21 cellular contexts compared by ENCODE assay signal in the genomic region with DNA sequence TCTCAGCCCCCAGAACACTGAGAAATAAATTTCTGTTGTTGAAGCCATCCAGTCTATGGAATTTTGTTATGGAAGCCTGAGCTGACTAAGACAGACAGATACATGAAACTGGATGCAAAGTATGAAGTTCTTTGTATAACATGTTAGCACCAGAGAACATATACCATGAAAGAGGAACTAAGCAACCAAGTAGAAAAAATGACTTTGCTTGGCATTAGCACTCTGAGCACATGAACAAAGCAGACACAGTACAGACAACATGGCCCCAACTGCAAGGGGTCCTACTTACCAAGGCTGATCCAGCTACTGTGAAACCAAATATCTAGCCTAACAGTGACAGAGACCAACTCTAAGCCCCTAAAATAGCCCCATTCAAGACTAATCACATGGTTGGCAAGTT. TPM values are rescaled to one million over a fixed set of nuclear protein-coding genes. Genes with fewer than 3 reads are reported as not detected.
DNase-seq lines count a peak whose midpoint lies in the region; ATAC-seq and TF ChIP-seq lines count a peak whose summit lies in the region.
"Had no signal": no experiment of that assay in that cellular context is flagged by ENCODE, and none has a peak within 500 bp of the region (broad histone marks: within the 10 kb centered on the region; RNA-seq: fewer than 3 reads in every experiment).

No MANE protein-coding gene starts in this region.

- CTCF ChIA-PET in activated B cell treated with CpG ODN at 0.5 μM for 24 hours (lab: Charles Lee), result no interaction called here

- TF ChIP-seq CTCF in activated B cell treated with CpG ODN at 0.5 μM for 24 hours (IDR thresholded peaks at IDR 0.05) (no peak), right atrium auricular region (IDR thresholded peaks at IDR 0.05) (no peak)

- no peaks in the 10 kb centered on the region for H3K9me3 Mint-ChIP-seq in activated B cell treated with CpG ODN at 0.5 μM for 24 hours
- H3K9me3 Mint-ChIP-seq: natural killer cell treated with Interleukin-12 subunit alpha and Interleukin-12 subunit beta and Interleukin-15 and Interleukin-18, amount 100 ng/mL, for 72 hours had no signal

- peaks cover 31% of the 10 kb centered on the region for H3K4me1 Mint-ChIP-seq in activated B cell treated with CpG ODN at 0.5 μM for 24 hours

- DNase-seq in activated B cell treated with CpG ODN at 0.5 μM for 24 hours, result no peak
- DNase-seq in NCI-H524 treated with DMSO at 0.1 percent for 48 hours (lab: John Stamatoyannopoulos, UW), result no peak
- DNase-seq in NCI-H2029 treated with DMSO at 0.1 percent for 48 hours (lab: John Stamatoyannopoulos, UW), result no peak
- no peak for DNase-seq in right atrium auricular region (ENCODE audit: low spot score)
- DNase-seq: heart right ventricle, islet precursor cell, mesenchymal stem cell, NCI-H2107, T-helper 1 cell, thyroid gland, WERI-Rb-1 had no signal

- intact Hi-C loops in activated B cell treated with CpG ODN at 0.5 μM for 24 hours (cut with micrococcal nuclease), result no loop called here

- peak overlapping the region; percentile 27 for H3K27ac Mint-ChIP-seq in activated B cell treated with CpG ODN at 0.5 μM for 24 hours
- H3K27ac Mint-ChIP-seq: activated T-helper 17 cell treated with anti-CD3 and anti-CD28 coated beads, Interleukin-2, amount 50 U/mL, for 72 hours; natural killer cell treated with Interleukin-12 subunit alpha and Interleukin-12 subunit beta and Interleukin-15 and Interleukin-18, amount 100 ng/mL, for 72 hours; progenitor cell of endocrine pancreas had no signal

- POLR2A ChIA-PET in activated B cell treated with CpG ODN at 0.5 μM for 24 hours (lab: Charles Lee), result no interaction called here

- no peak overlapping the region for H3K4me3 ChIP-seq in right atrium auricular region
- H3K4me3 ChIP-seq: heart right ventricle, smooth muscle cell, thyroid gland had no signal

- no peaks in the 10 kb centered on the region for H3K4me1 ChIP-seq in right atrium auricular region

- ATAC-seq in GM18520 (IDR thresholded peaks at IDR 0.05; ENCODE audit: unreplicated experiment) (peak; percentile 63), GM21576 (IDR thresholded peaks at IDR 0.05; ENCODE audit: unreplicated experiment) (peak; percentile 72), HG03103 (IDR thresholded peaks at IDR 0.05; ENCODE audit: low read depth, unreplicated experiment) (peak; percentile 86), activated B cell treated with CpG ODN at 0.5 μM for 24 hours (ENCODE audit: low read depth) (peak; percentile 52), HG03457 (IDR thresholded peaks at IDR 0.05; ENCODE audit: unreplicated experiment) (no peak)
- ATAC-seq: activated T-helper 17 cell treated with anti-CD3 and anti-CD28 coated beads, Interleukin-2, amount 50 U/mL, for 72 hours; HCT116; heart right ventricle; natural killer cell treated with Interleukin-12 subunit alpha and Interleukin-12 subunit beta and Interleukin-15 and Interleukin-18, amount 100 ng/mL, for 72 hours had no signal

- no peaks in the 10 kb centered on the region for H3K9me3 ChIP-seq in right atrium auricular region
- H3K9me3 ChIP-seq: thyroid gland had no signal

- no peak overlapping the region for H3K27ac ChIP-seq in right atrium auricular region
- H3K27ac ChIP-seq: heart right ventricle, RWPE1, thyroid gland, WERI-Rb-1 had no signal

- no peaks in the 10 kb centered on the region for H3K27me3 Mint-ChIP-seq in activated B cell treated with CpG ODN at 0.5 μM for 24 hours
- H3K27me3 Mint-ChIP-seq: activated T-helper 17 cell treated with anti-CD3 and anti-CD28 coated beads, Interleukin-2, amount 50 U/mL, for 72 hours; natural killer cell treated with Interleukin-12 subunit alpha and Interleukin-12 subunit beta and Interleukin-15 and Interleukin-18, amount 100 ng/mL, for 72 hours; progenitor cell of endocrine pancreas had no signal

- no peak overlapping the region for H3K4me3 Mint-ChIP-seq in activated B cell treated with CpG ODN at 0.5 μM for 24 hours
- H3K4me3 Mint-ChIP-seq: activated T-helper 17 cell treated with anti-CD3 and anti-CD28 coated beads, Interleukin-2, amount 50 U/mL, for 72 hours; natural killer cell treated with Interleukin-12 subunit alpha and Interleukin-12 subunit beta and Interleukin-15 and Interleukin-18, amount 100 ng/mL, for 72 hours had no signal

- H3K27me3 ChIP-seq in right atrium auricular region, result no peaks in the 10 kb centered on the region
- H3K27me3 ChIP-seq: heart right ventricle, thyroid gland had no signal

- no peaks in the 10 kb centered on the region for H3K36me3 ChIP-seq in right atrium auricular region
- H3K36me3 ChIP-seq: thyroid gland had no signal

- H3K36me3 Mint-ChIP-seq in activated B cell treated with CpG ODN at 0.5 μM for 24 hours (ENCODE audit: low read depth), result peaks cover 13% of the 10 kb centered on the region

RNA-seq across cellular contexts. Expression of gene EXOC5, which starts 13.8 kb away (rescaled TPM):
- total RNA-seq in activated B cell treated with CpG ODN at 0.5 μM for 24 hours, result 51.3 and 53.8 TPM in 2 replicates
- total RNA-seq in right atrium auricular region, result 10 to 100 TPM; 26.8 to 37.8 TPM

RNA-seq across cellular contexts. Expression of gene AP5M1, which starts 13.9 kb away (rescaled TPM):
- total RNA-seq in activated B cell treated with CpG ODN at 0.5 μM for 24 hours (48.4 and 54.6 TPM in 2 replicates), right atrium auricular region (10 to 100 TPM; 23.3 to 28.6 TPM)
